19 cellular contexts compared by ENCODE assay signal in the genomic region with DNA sequence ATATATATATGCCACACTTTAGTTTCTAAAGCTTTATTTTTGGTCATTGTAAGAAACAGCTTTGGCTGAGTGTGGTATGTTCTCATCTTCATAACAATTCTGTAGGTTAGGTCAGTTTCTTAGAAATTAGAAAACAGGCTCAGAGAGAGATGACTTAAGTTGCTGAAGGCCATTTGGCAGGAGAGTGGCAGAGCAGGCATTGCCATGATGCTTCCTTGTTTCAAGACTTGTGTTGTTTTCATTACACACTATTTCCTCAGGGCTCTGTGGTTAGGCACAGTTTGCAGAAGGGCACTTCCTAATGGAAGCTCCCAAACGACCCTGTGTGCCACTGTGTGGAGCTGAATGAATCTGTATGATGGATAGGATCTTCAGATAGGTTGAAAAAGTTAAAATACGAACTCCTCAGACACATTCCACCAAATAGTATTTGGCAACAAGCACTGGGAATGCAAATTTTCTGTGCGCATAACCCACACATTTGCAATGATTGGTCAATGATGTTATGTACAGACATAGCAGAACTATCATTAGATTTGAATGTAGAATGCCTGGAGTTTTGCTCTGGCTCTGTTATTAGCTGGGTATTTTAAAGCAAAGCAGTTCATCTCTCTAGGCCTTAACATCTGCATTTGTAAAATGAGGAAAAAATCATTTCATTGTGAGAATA.
"Had no signal": no experiment of that assay in that cellular context is flagged by ENCODE, and none has a peak within 500 bp of the region (broad histone marks: within the 10 kb centered on the region; RNA-seq: fewer than 3 reads in every experiment).

No MANE protein-coding gene starts in this region.

- H3K27me3 ChIP-seq: hepatocyte, neutrophil, ovary, stomach, transverse colon had no signal

- H3K4me3 ChIP-seq: hepatocyte, lung, ovary, stomach, thoracic aorta, transverse colon had no signal

- H3K27ac ChIP-seq: hepatocyte, neutrophil, ovary, stomach, thoracic aorta, transverse colon had no signal

- H3K4me1 ChIP-seq: transverse colon had no signal

- H3K36me3 ChIP-seq: neutrophil, ovary, stomach, thoracic aorta, transverse colon had no signal

- H3K79me2 ChIP-seq: hepatocyte had no signal

- ATAC-seq: left colon; left ventricle myocardium superior; naive thymus-derived CD8-positive, alpha-beta T cell; right cardiac atrium had no signal

- DNase-seq: cerebellar nuclear complex; foreskin fibroblast; head of caudate nucleus; left colon; left ventricle myocardium superior; mesendoderm; naive thymus-derived CD8-positive, alpha-beta T cell; ovary; right cardiac atrium; small intestine; stimulated activated CD4-positive, alpha-beta T cell treated with anti-CD3 and anti-CD28 coated beads, Interleukin-12 subunit alpha, Interleukin-12 subunit beta, amount 100 ng/mL, for 4 hours; stimulated activated naive CD4-positive, alpha-beta T cell; stomach; substantia nigra; transverse colon had no signal

- H2AFZ ChIP-seq: hepatocyte had no signal

- H3K9me3 ChIP-seq: neutrophil, ovary, stomach, thoracic aorta, transverse colon had no signal

- H3K4me2 ChIP-seq: hepatocyte had no signal
